1 cellular context compared by ENCODE assay signal in genomic region chr1:19209990-19210771, GRCh38.
TF ChIP-seq lines count a peak whose summit lies in the region.

Gene UBR4 (minus strand): TSS chr1:19210266. CDS start chr1:19210248, 18 bp downstream.

TF ChIP-seq in HepG2, 621 proteins besides CTCF, POLR2A, EP300 and RAD21 (continued from another document and continues in another):
- TF ChIP-seq ZBTB10 (CRISPR knock-in tag; IDR thresholded peaks at IDR 0.05; ENCODE audit: borderline replicate concordance), result no peak
- TF ChIP-seq MATR3 (CRISPR knock-in tag; IDR thresholded peaks at IDR 0.05), result no peak
- peak; percentile 64; the same call in 1 of the 2 replicates for TF ChIP-seq SIN3B (IDR thresholded peaks at IDR 0.05; ENCODE audit: low read length)
- TF ChIP-seq ZMYM2 (CRISPR knock-in tag; IDR thresholded peaks at IDR 0.05), result peak; percentile 75
- peak; percentile 81; the same call in 1 of the 2 replicates for TF ChIP-seq SNAPC4 (CRISPR knock-in tag; IDR thresholded peaks at IDR 0.05)
- peak; percentile 92 for TF ChIP-seq ZNF256 (CRISPR knock-in tag; conservative IDR thresholded peaks at IDR 0.05)
- peak; percentile 73; the same call in 1 of the 2 replicates for TF ChIP-seq ISL2 (CRISPR knock-in tag; IDR thresholded peaks at IDR 0.05)
- peak; percentile 93 for TF ChIP-seq POGK (CRISPR knock-in tag; conservative IDR thresholded peaks at IDR 0.05)
- 0 out of 2 replicates have a peak, but pooled peaks have one; percentile 61 for TF ChIP-seq ZNF101 (CRISPR knock-in tag; IDR thresholded peaks at IDR 0.05; ENCODE audit: borderline replicate concordance, low read depth)
- no peak for TF ChIP-seq ZNF550 (CRISPR knock-in tag; IDR thresholded peaks at IDR 0.05; ENCODE audit: borderline replicate concordance)
- no peak for TF ChIP-seq BCLAF1 (IDR thresholded peaks at IDR 0.05)
- peak; percentile 71; the same call in 1 of the 2 replicates for TF ChIP-seq MTA1 (CRISPR knock-in tag; IDR thresholded peaks at IDR 0.05; ENCODE audit: borderline replicate concordance)
- TF ChIP-seq PPARG (CRISPR knock-in tag; conservative IDR thresholded peaks at IDR 0.05), result no peak; the same call in none of the 2 replicates
- TF ChIP-seq HBP1 (CRISPR knock-in tag; IDR thresholded peaks at IDR 0.05; ENCODE audit: low read depth), result 0 out of 2 replicates have a peak, but pooled peaks have one; percentile 60
- TF ChIP-seq ESRRA (CRISPR knock-in tag; IDR thresholded peaks at IDR 0.05; ENCODE audit: low read depth), result peak; percentile 92
- TF ChIP-seq ZNF556 (CRISPR knock-in tag; IDR thresholded peaks at IDR 0.05; ENCODE audit: borderline replicate concordance), result no peak
- TF ChIP-seq ZNF704 (CRISPR knock-in tag; IDR thresholded peaks at IDR 0.05; ENCODE audit: borderline replicate concordance), result peak; percentile 93; the same call in 1 of the 2 replicates
- TF ChIP-seq ZNF234 (CRISPR knock-in tag; conservative IDR thresholded peaks at IDR 0.05), result 0 out of 2 replicates have a peak, but pooled peaks have one; percentile 21
- TF ChIP-seq TGIF2 (CRISPR knock-in tag; IDR thresholded peaks at IDR 0.05), result peak; percentile 72; the same call in 1 of the 2 replicates
- 0 out of 2 replicates have a peak, but pooled peaks have one; percentile 18 for TF ChIP-seq RELA (CRISPR knock-in tag; IDR thresholded peaks at IDR 0.05)
- TF ChIP-seq ZNF274 (CRISPR knock-in tag; IDR thresholded peaks at IDR 0.05), result peak; percentile 92; the same call in 1 of the 2 replicates
- peak; percentile 86 for TF ChIP-seq ZFY (CRISPR knock-in tag; IDR thresholded peaks at IDR 0.05)
- peak; percentile 98 for TF ChIP-seq RBFOX2 (IDR thresholded peaks at IDR 0.05; ENCODE audit: low read depth, low read length)
- no peak for TF ChIP-seq PAF1 (CRISPR knock-in tag; IDR thresholded peaks at IDR 0.05)
- TF ChIP-seq RNF2 (conservative IDR thresholded peaks at IDR 0.05; ENCODE audit: low read depth), result peak; percentile 96
- no peak for TF ChIP-seq KIAA2018 (CRISPR knock-in tag; IDR thresholded peaks at IDR 0.05; ENCODE audit: borderline replicate concordance)
- TF ChIP-seq ZNF597 (CRISPR knock-in tag; IDR thresholded peaks at IDR 0.05), result 0 out of 2 replicates have a peak, but pooled peaks have one; percentile 42
- TF ChIP-seq MZF1 (CRISPR knock-in tag; IDR thresholded peaks at IDR 0.05; ENCODE audit: borderline replicate concordance), result no peak
